ENCODE assay signal across 23 cellular contexts in genomic region chr7:107051376-107051775, GRCh38. TPM values are rescaled to one million over a fixed set of nuclear protein-coding genes. Genes with fewer than 3 reads are reported as not detected.
DNase-seq lines count a peak whose midpoint lies in the region; ATAC-seq, FAIRE-seq and TF ChIP-seq lines count a peak whose summit lies in the region.
"Had no signal": no experiment of that assay in that cellular context is flagged by ENCODE, and none has a peak within 500 bp of the region (broad histone marks: within the 10 kb centered on the region; RNA-seq: fewer than 3 reads in every experiment).

No MANE protein-coding gene starts in this region.

- H3K9me1 ChIP-seq in endothelial cell of umbilical vein (replicated peaks; ENCODE audit: control insufficient read depth, extremely low read depth, insufficient read depth, low read length) = no peaks in the 10 kb centered on the region

- H3K27ac ChIP-seq in PC-9 (peak overlapping the region; percentile 17; the same call in 1 of the 2 replicates), endothelial cell of umbilical vein (ENCODE audit: insufficient read depth, low read depth, low read length) (no peak overlapping the region), gastrocnemius medialis (no peak overlapping the region), foreskin keratinocyte (no peak overlapping the region)
- H3K27ac ChIP-seq: cardiac muscle cell, SJSA1 had no signal

- H3F3A ChIP-seq in PC-9 (ENCODE audit: insufficient read depth, low read depth) = peaks cover 16% of the 10 kb centered on the region

- no peak for TF ChIP-seq CTCF in PC-9 (conservative IDR thresholded peaks at IDR 0.05)
- TF ChIP-seq CTCF in endothelial cell of umbilical vein (IDR thresholded peaks at IDR 0.05; ENCODE audit: extremely low read depth in 1 of 2, insufficient read depth in 1 of 2, low read depth in 1 of 2, low read length in 2 of 2) = no peak
- TF ChIP-seq CTCF in gastrocnemius medialis (IDR thresholded peaks at IDR 0.05 in 4 of 5, conservative IDR thresholded peaks at IDR 0.05 in 1 of 5) = no peak
- no peak for TF ChIP-seq CTCF in foreskin keratinocyte (conservative IDR thresholded peaks at IDR 0.05)

- H3K4me2 ChIP-seq in PC-9 (0 out of 2 replicates have a peak overlapping the region, but pooled peaks have one; percentile 13), endothelial cell of umbilical vein (ENCODE audit: insufficient read depth, low read length) (peak overlapping the region; percentile 53)

- no peaks in the 10 kb centered on the region for H3K4me1 Mint-ChIP-seq in stimulated activated effector memory CD8-positive, alpha-beta T cell treated with anti-CD3 and anti-CD28 coated beads, Interleukin-12 subunit alpha, Interleukin-12 subunit beta, amount 100 ng/mL, for 72 hours

- no peaks in the 10 kb centered on the region for H3K9me2 ChIP-seq in PC-9 (ENCODE audit: insufficient read depth)

- peak; percentile 19 for FAIRE-seq in G401.6 (lab: Jason Lieb, UNC)
- no peak for FAIRE-seq in endothelial cell of umbilical vein (lab: Jason Lieb, UNC)
- FAIRE-seq: GM12891, H54 had no signal

- H3K4me3 ChIP-seq in PC-9 (no peak overlapping the region), endothelial cell of umbilical vein (replicated peaks in 1 of 3; ENCODE audit: insufficient read depth in 1 of 3, low read depth in 1 of 3, low read length in 3 of 3) (no peak overlapping the region), gastrocnemius medialis (no peak overlapping the region)
- H3K4me3 ChIP-seq: cardiac muscle cell, lung, SJSA1 had no signal

- H2AFZ ChIP-seq in PC-9 = no peak overlapping the region
- H2AFZ ChIP-seq in endothelial cell of umbilical vein (ENCODE audit: low read depth, low read length) = no peak overlapping the region

- DNase-seq in PC-9 (peak in 1 of 2 experiments; percentile 90), endothelial cell of umbilical vein (ENCODE audit: low read depth, low spot score) (peak; percentile 10), iPS-NIHi7 (ENCODE audit: extremely low spot score) (no peak), gastrocnemius medialis (no peak), foreskin keratinocyte (no peak)
- DNase-seq in stimulated activated effector memory CD8-positive, alpha-beta T cell treated with anti-CD3 and anti-CD28 coated beads, Interleukin-12 subunit alpha, Interleukin-12 subunit beta, amount 100 ng/mL, for 72 hours (ENCODE audit: low spot score in 2 of 2) = no peak
- DNase-seq: BE2C; Calu3; GF-D8; islet precursor cell; naive B cell; NCI-H82; right cardiac atrium; stimulated activated naive B cell treated with anti-CD40 and anti-IgM and Interleukin-4, amounts not matched to agents 10 μg/mL and 1 μg/mL and 100 μg/mL, for 72 hours had no signal

- H3K9me3 ChIP-seq in PC-9 (ENCODE audit: insufficient read depth, low read depth) (no peaks in the 10 kb centered on the region), endothelial cell of umbilical vein (replicated peaks; ENCODE audit: control insufficient read depth, insufficient read depth, low read length) (no peaks in the 10 kb centered on the region), gastrocnemius medialis (no peaks in the 10 kb centered on the region)
- H3K9me3 ChIP-seq: BE2C, SJSA1 had no signal

- BruUV-seq in PC-9 (replicated peaks; lab: Mats Ljungman, UMichigan) (no TSS peak), endothelial cell of umbilical vein (replicated peaks; lab: Mats Ljungman, UMichigan) (no TSS peak)

- no peaks in the 10 kb centered on the region for H3K9me3 Mint-ChIP-seq in stimulated activated effector memory CD8-positive, alpha-beta T cell treated with anti-CD3 and anti-CD28 coated beads, Interleukin-12 subunit alpha, Interleukin-12 subunit beta, amount 100 ng/mL, for 72 hours
- H3K9me3 Mint-ChIP-seq: activated T-helper 2 cell treated with anti-CD3 and anti-CD28 coated beads, Interferon-gamma antibody, Interleukin-2, Interleukin-4, amounts not matched to agents 10 μg/mL and 5 μg/mL and 100 μg/mL, durations not matched to agents 14 hours and 24 hours and 36 hours had no signal

- peaks cover 23% of the 10 kb centered on the region for H3K4me1 ChIP-seq in PC-9 (replicated peaks; ENCODE audit: insufficient read depth)
- H3K4me1 ChIP-seq in endothelial cell of umbilical vein (ENCODE audit: control insufficient read depth, extremely low read depth, insufficient read depth, low read length) = peaks cover 48% of the 10 kb centered on the region
- H3K4me1 ChIP-seq in gastrocnemius medialis = no peaks in the 10 kb centered on the region
- H3K4me1 ChIP-seq in foreskin keratinocyte = no peaks in the 10 kb centered on the region
- H3K4me1 ChIP-seq: BE2C had no signal

- no peaks in the 10 kb centered on the region for H3K36me3 Mint-ChIP-seq in stimulated activated effector memory CD8-positive, alpha-beta T cell treated with anti-CD3 and anti-CD28 coated beads, Interleukin-12 subunit alpha, Interleukin-12 subunit beta, amount 100 ng/mL, for 72 hours
- H3K36me3 Mint-ChIP-seq: naive B cell; stimulated activated naive B cell treated with anti-CD40 and anti-IgM and Interleukin-4, amounts not matched to agents 10 μg/mL and 1 μg/mL and 100 μg/mL, for 72 hours had no signal

- intact Hi-C loops in PC-9 (cut with micrococcal nuclease; ENCODE audit: unreplicated experiment) = no loop called here
- intact Hi-C loops in endothelial cell of umbilical vein (cut with micrococcal nuclease) = no loop called here
- intact Hi-C loops in gastrocnemius medialis (cut with DNase I; ENCODE audit: low total_unique reads) = no loop called here

- TF ChIP-seq POLR2A in endothelial cell of umbilical vein (IDR thresholded peaks at IDR 0.05; ENCODE audit: low read depth, low read length) (no peak), gastrocnemius medialis (IDR thresholded peaks at IDR 0.05) (no peak)

- H4K20me1 ChIP-seq in PC-9 (ENCODE audit: insufficient read depth) = no peaks in the 10 kb centered on the region
- no peaks in the 10 kb centered on the region for H4K20me1 ChIP-seq in endothelial cell of umbilical vein (replicated peaks; ENCODE audit: control insufficient read depth, extremely low read depth, insufficient read depth, low read length)

- CTCF ChIA-PET in PC-9 (lab: Charles Lee) = no interaction called here
- CTCF ChIA-PET in endothelial cell of umbilical vein (lab: Charles Lee) = interaction anchor here (0.9 kb wide), 1 partner anchor 104 kb away, joined by 3 read pairs; no protein-coding TSS in a partner anchor

- peak; percentile 26 for ATAC-seq in stimulated activated effector memory CD8-positive, alpha-beta T cell treated with anti-CD3 and anti-CD28 coated beads, Interleukin-12 subunit alpha, Interleukin-12 subunit beta, amount 100 ng/mL, for 72 hours
- ATAC-seq in gastrocnemius medialis (no peak), foreskin keratinocyte (no peak)
- ATAC-seq: activated CD4-positive, CD25-positive, alpha-beta regulatory T cell treated with anti-CD3 and anti-CD28 coated beads, Interleukin-2, amount 50 U/mL, for 24 hours; esophagus mucosa; right cardiac atrium; stimulated activated naive B cell treated with anti-CD40 and anti-IgM and Interleukin-4, amounts not matched to agents 10 μg/mL and 1 μg/mL and 100 μg/mL, for 72 hours had no signal

- H3K36me3 ChIP-seq in PC-9 (ENCODE audit: low read depth) (no peaks in the 10 kb centered on the region), endothelial cell of umbilical vein (ENCODE audit: control insufficient read depth in 2 of 2, extremely low read depth in 1 of 2, insufficient read depth in 2 of 2, low read length in 2 of 2) (no peaks in the 10 kb centered on the region), gastrocnemius medialis (no peaks in the 10 kb centered on the region)
- H3K36me3 ChIP-seq: BE2C, cardiac muscle cell, SJSA1 had no signal

- H3K4me3 Mint-ChIP-seq in stimulated activated effector memory CD8-positive, alpha-beta T cell treated with anti-CD3 and anti-CD28 coated beads, Interleukin-12 subunit alpha, Interleukin-12 subunit beta, amount 100 ng/mL, for 72 hours = no peak overlapping the region
- H3K4me3 Mint-ChIP-seq: naive B cell; stimulated activated naive B cell treated with anti-CD40 and anti-IgM and Interleukin-4, amounts not matched to agents 10 μg/mL and 1 μg/mL and 100 μg/mL, for 72 hours had no signal

- H3K27me3 ChIP-seq in PC-9 (ENCODE audit: insufficient read depth, low read depth) = no peaks in the 10 kb centered on the region
- H3K27me3 ChIP-seq in endothelial cell of umbilical vein (ENCODE audit: control insufficient read depth in 2 of 2, insufficient read depth in 2 of 2, low read length in 2 of 2) = no peaks in the 10 kb centered on the region
- peaks cover 0 to 4% (median 3%) of the 10 kb centered on the region in 3 donors for H3K27me3 ChIP-seq in gastrocnemius medialis
- H3K27me3 ChIP-seq in foreskin keratinocyte = peaks cover 51% of the 10 kb centered on the region
- H3K27me3 ChIP-seq: BE2C, cardiac muscle cell, SJSA1 had no signal

- POLR2A ChIA-PET in PC-9 (lab: Charles Lee; ENCODE audit: unreplicated experiment) (interaction anchor here (0.6 kb wide), 1 partner anchor 835 kb away, joined by 5 read pairs; no protein-coding TSS in a partner anchor), endothelial cell of umbilical vein (lab: Charles Lee) (no interaction called here)

- H3K27ac Mint-ChIP-seq in stimulated activated effector memory CD8-positive, alpha-beta T cell treated with anti-CD3 and anti-CD28 coated beads, Interleukin-12 subunit alpha, Interleukin-12 subunit beta, amount 100 ng/mL, for 72 hours = no peak overlapping the region
- H3K27ac Mint-ChIP-seq: activated T-helper 2 cell treated with anti-CD3 and anti-CD28 coated beads, Interferon-gamma antibody, Interleukin-2, Interleukin-4, amounts not matched to agents 10 μg/mL and 5 μg/mL and 100 μg/mL, durations not matched to agents 14 hours and 24 hours and 36 hours; stimulated activated naive B cell treated with anti-CD40 and anti-IgM and Interleukin-4, amounts not matched to agents 10 μg/mL and 1 μg/mL and 100 μg/mL, for 72 hours had no signal

- no peak overlapping the region for H3K9ac ChIP-seq in endothelial cell of umbilical vein (replicated peaks; ENCODE audit: extremely low read depth, insufficient read depth, low read length)

- dilution Hi-C loops in endothelial cell of umbilical vein (cut with MboI; ENCODE audit: extremely low pct_ligation_motif_present, low sequenced_read_pairs) = no loop called here

- H3K79me2 ChIP-seq in PC-9 (ENCODE audit: low read depth) (no peaks in the 10 kb centered on the region), endothelial cell of umbilical vein (ENCODE audit: control insufficient read depth, insufficient read depth, low read length) (peaks cover 73% of the 10 kb centered on the region)

- in situ Hi-C loops in gastrocnemius medialis (cut with MboI; ENCODE audit: low sequenced_read_pairs in 4 of 4) = no loop called here

RNA-seq across cellular contexts. Expression of gene PRKAR2B, which starts 6.9 kb away (rescaled TPM):
- 2.7 and 2.9 TPM in 2 replicates for total RNA-seq in PC-9 (2021)
- total RNA-seq in endothelial cell of umbilical vein = 37.6 and 39.8 TPM in 2 replicates
- polyA plus RNA-seq in endothelial cell of umbilical vein = 6.8 and 10.7 TPM in 2 replicates
- 15.5 and 17.7 TPM in 2 replicates for polyA plus RNA-seq in endothelial cell of umbilical vein (2011; cell fraction: cytosol; rRNA removed)
- polyA plus RNA-seq in endothelial cell of umbilical vein (2011; cell fraction: nucleus; rRNA removed) = 9.1 and 15.1 TPM in 2 replicates
- 13.6 and 28.8 TPM in 2 replicates for polyA plus RNA-seq in endothelial cell of umbilical vein (2012)
- 12.9 and 17.3 TPM in 2 replicates for polyA minus RNA-seq in endothelial cell of umbilical vein
- not detected for polyA minus RNA-seq in endothelial cell of umbilical vein (2011; cell fraction: cytosol; rRNA and poly(A)+ RNA removed)
- 10.2 and 12.3 TPM in 2 replicates for polyA minus RNA-seq in endothelial cell of umbilical vein (2011; cell fraction: nucleus; rRNA and poly(A)+ RNA removed)
- total RNA-seq in gastrocnemius medialis = 1 to 10 TPM in 3 of 4 donors, under 1 TPM in 1; 0.85 to 6.0 (median 1.4) TPM
- not detected in 2 replicates for total RNA-seq in foreskin keratinocyte
- not detected in 2 replicates for polyA plus RNA-seq in foreskin keratinocyte
